ENCODE assay signal across 27 cellular contexts in genomic region chr16:54402270-54402669, GRCh38.
A peak's percentile ranks its signal among the peaks of the same experiment; 100 is the strongest.
DNase-seq lines count a peak whose midpoint lies in the region; ATAC-seq and TF ChIP-seq lines count a peak whose summit lies in the region.
"Had no signal": no experiment of that assay in that cellular context is flagged by ENCODE, and none has a peak within 500 bp of the region (broad histone marks: within the 10 kb centered on the region; RNA-seq: fewer than 3 reads in every experiment).

No MANE protein-coding gene starts in this region.

- H3K4me1 Mint-ChIP-seq in chondrocyte (ENCODE audit: low read depth), result peaks cover 11% of the 10 kb centered on the region
- H3K4me1 Mint-ChIP-seq in activated T-helper 2 cell treated with anti-CD3 and anti-CD28 coated beads, Interferon-gamma antibody, Interleukin-2, Interleukin-4, amounts not matched to agents 10 μg/mL and 5 μg/mL and 100 μg/mL, durations not matched to agents 14 hours and 24 hours and 36 hours (ENCODE audit: low read depth), result no peaks in the 10 kb centered on the region
- H3K4me1 Mint-ChIP-seq: activated CD4-positive, alpha-beta memory T cell treated with anti-CD3 and anti-CD28 coated beads, Interleukin-2, amount 10 ng/mL, durations not matched to agents 7 days and 5 days; central memory CD8-positive, alpha-beta T cell had no signal

- no peak overlapping the region for H3K4me3 Mint-ChIP-seq in chondrocyte (ENCODE audit: unreplicated experiment)
- H3K4me3 Mint-ChIP-seq in activated T-helper 2 cell treated with anti-CD3 and anti-CD28 coated beads, Interferon-gamma antibody, Interleukin-2, Interleukin-4, amounts not matched to agents 10 μg/mL and 5 μg/mL and 100 μg/mL, durations not matched to agents 14 hours and 24 hours and 36 hours (ENCODE audit: low read depth), result no peak overlapping the region
- H3K4me3 Mint-ChIP-seq: activated CD4-positive, alpha-beta memory T cell treated with anti-CD3 and anti-CD28 coated beads, Interleukin-2, amount 10 ng/mL, durations not matched to agents 7 days and 5 days; activated naive CD8-positive, alpha-beta T cell; central memory CD8-positive, alpha-beta T cell had no signal

- H3K27ac ChIP-seq in right atrium auricular region, result no peak overlapping the region
- H3K27ac ChIP-seq: BLaER1, dorsolateral prefrontal cortex, HL-60, skin epidermis, upper lobe of left lung had no signal

- H3K27me3 ChIP-seq in right atrium auricular region, result no peaks in the 10 kb centered on the region
- H3K27me3 ChIP-seq: BLaER1, upper lobe of left lung had no signal

- H3K4me3 ChIP-seq in right atrium auricular region (no peak overlapping the region), foreskin fibroblast (ENCODE audit: low read depth in 1 of 2, low read length in 2 of 2) (no peak overlapping the region)
- H3K4me3 ChIP-seq: BLaER1, dorsolateral prefrontal cortex, skin epidermis, upper lobe of left lung had no signal

- no peak overlapping the region for H3K27ac Mint-ChIP-seq in chondrocyte (ENCODE audit: unreplicated experiment)
- H3K27ac Mint-ChIP-seq in activated T-helper 2 cell treated with anti-CD3 and anti-CD28 coated beads, Interferon-gamma antibody, Interleukin-2, Interleukin-4, amounts not matched to agents 10 μg/mL and 5 μg/mL and 100 μg/mL, durations not matched to agents 14 hours and 24 hours and 36 hours, result no peak overlapping the region
- H3K27ac Mint-ChIP-seq: activated CD4-positive, alpha-beta memory T cell treated with anti-CD3 and anti-CD28 coated beads, Interleukin-2, amount 10 ng/mL, durations not matched to agents 7 days and 5 days; activated naive CD8-positive, alpha-beta T cell had no signal

- H3K36me3 ChIP-seq in right atrium auricular region, result no peaks in the 10 kb centered on the region
- H3K36me3 ChIP-seq: BLaER1, upper lobe of left lung had no signal

- H3K9me3 Mint-ChIP-seq in chondrocyte (ENCODE audit: low read depth), result no peaks in the 10 kb centered on the region
- H3K9me3 Mint-ChIP-seq in activated T-helper 2 cell treated with anti-CD3 and anti-CD28 coated beads, Interferon-gamma antibody, Interleukin-2, Interleukin-4, amounts not matched to agents 10 μg/mL and 5 μg/mL and 100 μg/mL, durations not matched to agents 14 hours and 24 hours and 36 hours, result no peaks in the 10 kb centered on the region
- H3K9me3 Mint-ChIP-seq: activated CD4-positive, alpha-beta memory T cell treated with anti-CD3 and anti-CD28 coated beads, Interleukin-2, amount 10 ng/mL, durations not matched to agents 7 days and 5 days had no signal

- peaks cover 0 to 10% of the 10 kb centered on the region in 2 donors for H3K4me1 ChIP-seq in right atrium auricular region
- H3K4me1 ChIP-seq: BLaER1, upper lobe of left lung had no signal

- intact Hi-C loops in Right ventricle myocardium inferior (cut with DNase I), result loop anchor here (10.0 kb wide), 1 partner anchor 403 kb away; no protein-coding TSS in a partner anchor
- intact Hi-C loops in activated T-helper 2 cell treated with anti-CD3 and anti-CD28 coated beads, Interferon-gamma antibody, Interleukin-2, Interleukin-4, amounts not matched to agents 10 μg/mL and 5 μg/mL and 100 μg/mL, durations not matched to agents 14 hours and 24 hours and 36 hours (cut with micrococcal nuclease), result no loop called here

- no peaks in the 10 kb centered on the region for H3K9me3 ChIP-seq in right atrium auricular region
- H3K9me3 ChIP-seq: BLaER1, upper lobe of left lung had no signal

- ATAC-seq in Right ventricle myocardium inferior (peak; percentile 91), GM18519 (IDR thresholded peaks at IDR 0.05; ENCODE audit: low FRiP score, unreplicated experiment) (no peak), GM21723 (IDR thresholded peaks at IDR 0.05; ENCODE audit: unreplicated experiment) (no peak)
- ATAC-seq: activated CD4-positive, CD25-positive, alpha-beta regulatory T cell treated with anti-CD3 and anti-CD28 coated beads, Interleukin-2, amount 50 U/mL, for 24 hours; HepG2; left colon; PC-3 had no signal

- DNase-seq in Right ventricle myocardium inferior (ENCODE audit: missing footprints), result peak; percentile 79
- DNase-seq in right atrium auricular region (ENCODE audit: low spot score), result no peak
- peak; percentile 11 for DNase-seq in NCI-H69 (lab: John Stamatoyannopoulos, UW)
- peak; percentile 48 to 73 for DNase-seq in foreskin fibroblast
- DNase-seq in chondrocyte (ENCODE audit: low spot score), result no peak
- DNase-seq in activated T-helper 2 cell treated with anti-CD3 and anti-CD28 coated beads, Interferon-gamma antibody, Interleukin-2, Interleukin-4, amounts not matched to agents 10 μg/mL and 5 μg/mL and 100 μg/mL, durations not matched to agents 14 hours and 24 hours and 36 hours (ENCODE audit: low spot score), result no peak
- DNase-seq: activated CD4-positive, alpha-beta memory T cell treated with anti-CD3 and anti-CD28 coated beads, Interleukin-2, amount 10 ng/mL, durations not matched to agents 7 days and 5 days; aorta; Calu3; dorsolateral prefrontal cortex; left colon; NCI-H1105; NCI-H2029 treated with DMSO at 0.1 percent for 48 hours; NCI-H345; PC-3; SHP77 treated with DMSO at 0.1 percent for 48 hours; substantia nigra; upper lobe of left lung had no signal

- peaks cover 22% of the 10 kb centered on the region for H3K27me3 Mint-ChIP-seq in chondrocyte (ENCODE audit: low read depth)
- no peaks in the 10 kb centered on the region for H3K27me3 Mint-ChIP-seq in activated T-helper 2 cell treated with anti-CD3 and anti-CD28 coated beads, Interferon-gamma antibody, Interleukin-2, Interleukin-4, amounts not matched to agents 10 μg/mL and 5 μg/mL and 100 μg/mL, durations not matched to agents 14 hours and 24 hours and 36 hours (ENCODE audit: low read depth)
- H3K27me3 Mint-ChIP-seq: activated CD4-positive, alpha-beta memory T cell treated with anti-CD3 and anti-CD28 coated beads, Interleukin-2, amount 10 ng/mL, durations not matched to agents 7 days and 5 days had no signal

- H3K36me3 Mint-ChIP-seq in chondrocyte (ENCODE audit: low read depth), result no peaks in the 10 kb centered on the region
- H3K36me3 Mint-ChIP-seq in activated T-helper 2 cell treated with anti-CD3 and anti-CD28 coated beads, Interferon-gamma antibody, Interleukin-2, Interleukin-4, amounts not matched to agents 10 μg/mL and 5 μg/mL and 100 μg/mL, durations not matched to agents 14 hours and 24 hours and 36 hours (ENCODE audit: low read depth), result no peaks in the 10 kb centered on the region
- H3K36me3 Mint-ChIP-seq: activated naive CD8-positive, alpha-beta T cell had no signal

- no peak for TF ChIP-seq CTCF in right atrium auricular region (IDR thresholded peaks at IDR 0.05)
- no peak for TF ChIP-seq CTCF in foreskin fibroblast (IDR thresholded peaks at IDR 0.05; ENCODE audit: low read depth, low read length)
- no peak for TF ChIP-seq CTCF in chondrocyte (IDR thresholded peaks at IDR 0.05)

Comparison
In these comparisons a context has a peak if more than half of its experiments do, and no peak if none do; other contexts are left out.
1. DNase-seq: peak in Right ventricle myocardium inferior (single experiment), NCI-H69 (single experiment) and foreskin fibroblast (2 of 2); none in right atrium auricular region (single experiment), chondrocyte (single experiment) and activated T-helper 2 cell treated with anti-CD3 and anti-CD28 coated beads, Interferon-gamma antibody, Interleukin-2, Interleukin-4, amounts not matched to agents 10 μg/mL and 5 μg/mL and 100 μg/mL, durations not matched to agents 14 hours and 24 hours and 36 hours (single experiment).